11 cellular contexts compared by ENCODE assay signal in the genomic region with DNA sequence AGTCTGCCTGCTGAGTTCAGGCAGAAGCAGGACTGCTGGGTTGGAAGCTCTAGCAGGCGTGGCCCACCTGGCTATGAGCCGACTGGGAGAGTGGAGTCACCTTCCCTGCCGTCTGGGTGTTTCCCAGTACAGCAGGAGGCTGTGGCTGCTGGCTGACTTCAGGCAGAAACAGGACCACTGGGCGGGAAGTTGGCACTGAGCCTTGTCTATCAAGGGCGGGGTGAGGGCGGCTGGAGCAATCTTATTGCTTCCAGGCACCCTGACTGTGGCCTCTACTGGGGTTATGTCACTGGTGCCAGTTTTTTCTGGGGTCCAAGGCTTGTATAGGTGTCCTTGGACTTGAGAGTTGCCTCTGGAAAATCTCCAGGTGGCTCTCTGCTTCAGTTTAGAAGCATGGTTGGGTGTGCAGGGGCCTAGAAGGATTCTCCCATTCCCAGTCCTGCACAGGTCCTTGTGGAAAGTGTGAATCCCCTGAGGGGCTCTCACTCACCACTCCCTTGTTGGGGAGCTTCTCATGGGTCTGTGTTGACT. TPM values are rescaled to one million over a fixed set of nuclear protein-coding genes. Genes with fewer than 3 reads are reported as not detected.
DNase-seq lines count a peak whose midpoint lies in the region; ATAC-seq, FAIRE-seq and TF ChIP-seq lines count a peak whose summit lies in the region.
"Had no signal": no experiment of that assay in that cellular context is flagged by ENCODE, and none has a peak within 500 bp of the region (broad histone marks: within the 10 kb centered on the region; RNA-seq: fewer than 3 reads in every experiment).

No MANE protein-coding gene starts in this region.

- no peaks in the 10 kb centered on the region for H3K36me3 ChIP-seq in pancreas
- H3K36me3 ChIP-seq in spleen, result no peaks in the 10 kb centered on the region
- H3K36me3 ChIP-seq: adrenal gland had no signal

- H3K27me3 ChIP-seq in foreskin keratinocyte (no peaks in the 10 kb centered on the region), pancreas (no peaks in the 10 kb centered on the region), spleen (replicated peaks in 1 of 7) (no peaks in the 10 kb centered on the region)
- H3K27me3 ChIP-seq: adrenal gland had no signal

- TF ChIP-seq POLR2A in spleen (IDR thresholded peaks at IDR 0.05), result no peak

- H3K4me3 ChIP-seq in pancreas, result no peak overlapping the region
- no peak overlapping the region for H3K4me3 ChIP-seq in spleen
- H3K4me3 ChIP-seq: adrenal gland had no signal

- FAIRE-seq in pancreas (lab: Jason Lieb, UNC), result no peak

- intact Hi-C loops in pancreas (cut with DNase I), result no loop called here
- intact Hi-C loops in head of caudate nucleus (cut with DNase I), result no loop called here
- intact Hi-C loops in spleen (cut with DNase I; ENCODE audit: low total_unique reads), result no loop called here

- WGBS in pancreas, 2 donors, result 14 to 21% methylated on average over 6 of the region's 6 CpGs
- 65 to 80% (median 73%) methylated on average over 2 to 6 of the region's 6 CpGs for WGBS in spleen, 5 donors

- H3K27ac ChIP-seq in foreskin keratinocyte (no peak overlapping the region), pancreas (no peak overlapping the region), spleen (no peak overlapping the region)
- H3K27ac ChIP-seq: adrenal gland had no signal

- no peak for TF ChIP-seq CTCF in foreskin keratinocyte (conservative IDR thresholded peaks at IDR 0.05)
- no peak for TF ChIP-seq CTCF in pancreas (IDR thresholded peaks at IDR 0.05)
- no peak for TF ChIP-seq CTCF in spleen (IDR thresholded peaks at IDR 0.05 in 8 of 11, conservative IDR thresholded peaks at IDR 0.05 in 3 of 11)

- ATAC-seq in foreskin keratinocyte (peak; percentile 99), pancreas (peak; percentile 95 to 99 (median 98)), HG02938 (IDR thresholded peaks at IDR 0.05; ENCODE audit: unreplicated experiment) (no peak)

- no peaks in the 10 kb centered on the region for H3K9me3 ChIP-seq in pancreas
- H3K9me3 ChIP-seq in spleen, result peaks cover 0 to 37% (median 15%) of the 10 kb centered on the region in 8 donors
- H3K9me3 ChIP-seq: adrenal gland had no signal

- DNase-seq in HT-29 (ENCODE audit: low spot score) (peak; percentile 75), RPMI8226 (peak; percentile 43), foreskin keratinocyte (peak; percentile 63 to 82), pancreas (peak; percentile 83 to 90 (median 86)), head of caudate nucleus (no peak), spleen (no peak)
- DNase-seq in activated CD4-positive, alpha-beta T cell treated with anti-CD3 and anti-CD28 coated beads, Interleukin-2, amount 50 U/mL, for 1 hour, result no peak
- DNase-seq: NCI-H2227 treated with DMSO at 0.1 percent for 48 hours; stimulated activated naive CD4-positive, alpha-beta T cell had no signal

- H3K4me1 ChIP-seq in foreskin keratinocyte (no peaks in the 10 kb centered on the region), pancreas (no peaks in the 10 kb centered on the region), spleen (peaks cover 0 to 3% (median 0%) of the 10 kb centered on the region in 6 donors)
- H3K4me1 ChIP-seq: adrenal gland had no signal

RNA-seq across cellular contexts. Expression of a gene that starts 30.5 kb away (rescaled TPM):
- total RNA-seq in HT-29 (2014; rRNA removed; shearing (Covaris generic)), result 0.63 and 1.2 TPM in 2 replicates
- 2.8 and 8.9 TPM in 2 replicates for total RNA-seq in foreskin keratinocyte
- 0.82 and 2.1 TPM in 2 replicates for polyA plus RNA-seq in foreskin keratinocyte
- total RNA-seq in pancreas, result 10 to 100 TPM in 1 of 6 donors, 1 to 10 TPM in 4, under 1 TPM in 1; 0.83 to 21.2 (median 4.1) TPM
- 1 to 10 TPM; 1.7 to 2.8 TPM for polyA plus RNA-seq in pancreas
- 10 to 100 TPM in 6 of 7 donors, 1 to 10 TPM in 1; 7.4 to 28.0 (median 14.0) TPM for total RNA-seq in spleen
- polyA plus RNA-seq in spleen, result 10 to 100 TPM in 1 of 3 donors, 1 to 10 TPM in 2; 6.8 to 15.2 (median 7.6) TPM

Comparison
In these comparisons a context has a peak if more than half of its experiments do, and no peak if none do; other contexts are left out.
1. DNase-seq: peak in HT-29 (single experiment), RPMI8226 (single experiment), foreskin keratinocyte (2 of 2) and pancreas (6 of 6); none in head of caudate nucleus (0 of 42), activated CD4-positive, alpha-beta T cell treated with anti-CD3 and anti-CD28 coated beads, Interleukin-2, amount 50 U/mL, for 1 hour (single experiment) and spleen (single experiment).